In genomic region chr2:80091237-80091636, GRCh38 we compare ENCODE assay signal across 18 cellular contexts.
DNase-seq lines count a peak whose midpoint lies in the region; TF ChIP-seq lines count a peak whose summit lies in the region.
"Had no signal": no experiment of that assay in that cellular context is flagged by ENCODE, and none has a peak within 500 bp of the region (broad histone marks: within the 10 kb centered on the region; RNA-seq: fewer than 3 reads in every experiment).

No MANE protein-coding gene starts in this region.

- H3K9ac ChIP-seq in SK-N-SH (no peak overlapping the region), mesendoderm (ENCODE audit: low read length) (no peak overlapping the region), smooth muscle cell (ENCODE audit: low read depth) (no peak overlapping the region)
- H3K9ac ChIP-seq: BLaER1 treated with 17β-estradiol and CSF1 and Interleukin-3, amounts not matched to agents 10 nM and 100 nM had no signal

- no peak for TF ChIP-seq RAD21 in SK-N-SH (IDR thresholded peaks at IDR 0.05; ENCODE audit: low read length)

- no peak overlapping the region for H4K8ac ChIP-seq in mesendoderm (ENCODE audit: low read depth, low read length)

- H3K9me3 ChIP-seq in SK-N-SH = no peaks in the 10 kb centered on the region
- no peaks in the 10 kb centered on the region for H3K9me3 ChIP-seq in smooth muscle cell (replicated peaks; ENCODE audit: low read depth)
- H3K9me3 ChIP-seq: BLaER1 treated with 17β-estradiol and CSF1 and Interleukin-3, amounts not matched to agents 10 nM and 100 nM; Caco-2 had no signal

- H2AFZ ChIP-seq in SK-N-SH (ENCODE audit: low read depth) = no peak overlapping the region
- peak overlapping the region; percentile 21 for H2AFZ ChIP-seq in smooth muscle cell (ENCODE audit: low read depth)

- H3K27ac ChIP-seq in SK-N-SH (ENCODE audit: low read depth in 2 of 2, low read length in 1 of 2) = peak overlapping the region in 1 of 2 experiments; percentile 79; a peak in 2 of 4 replicates
- H3K27ac ChIP-seq in mesendoderm (ENCODE audit: low read depth, low read length) = no peak overlapping the region
- H3K27ac ChIP-seq in smooth muscle cell (ENCODE audit: low read depth) = no peak overlapping the region
- H3K27ac ChIP-seq: BLaER1 treated with 17β-estradiol and CSF1 and Interleukin-3, amounts not matched to agents 10 nM and 100 nM; C4-2B had no signal

- H4K5ac ChIP-seq in mesendoderm (ENCODE audit: low read length) = no peak overlapping the region

- H3K9me2 ChIP-seq in SK-N-SH = no peaks in the 10 kb centered on the region

- TF ChIP-seq CTCF in SK-N-SH (IDR thresholded peaks at IDR 0.05) (no peak), smooth muscle cell (IDR thresholded peaks at IDR 0.05; ENCODE audit: borderline replicate concordance, insufficient read depth, poor library complexity, severe bottlenecking) (no peak)

- CTCF ChIA-PET in SK-N-SH (lab: Yijun Ruan, JAX) = interaction anchor here (0.9 to 1.6 kb wide), 4 partner anchors 16 to 235 kb away, joined by 3 to 5 read pairs (median 3); no protein-coding TSS in a partner anchor

- H3K27me3 ChIP-seq in SK-N-SH (ENCODE audit: insufficient read depth) (no peaks in the 10 kb centered on the region), mesendoderm (ENCODE audit: insufficient read depth, low read length, poor library complexity) (no peaks in the 10 kb centered on the region), smooth muscle cell (ENCODE audit: low read depth) (no peaks in the 10 kb centered on the region)
- H3K27me3 ChIP-seq: BLaER1 treated with 17β-estradiol and CSF1 and Interleukin-3, amounts not matched to agents 10 nM and 100 nM had no signal

- H2AK5ac ChIP-seq in mesendoderm (ENCODE audit: low read length) = no peak overlapping the region

- H2BK120ac ChIP-seq in mesendoderm (ENCODE audit: low read depth, low read length) = no peak overlapping the region

- no peak overlapping the region for H2BK15ac ChIP-seq in mesendoderm (replicated peaks; ENCODE audit: low read depth)

- H3K4me2 ChIP-seq in SK-N-SH (no peak overlapping the region), mesendoderm (ENCODE audit: low read length) (no peak overlapping the region), smooth muscle cell (no peak overlapping the region)
- H3K4me2 ChIP-seq: BLaER1 treated with 17β-estradiol and CSF1 and Interleukin-3, amounts not matched to agents 10 nM and 100 nM had no signal

- H3F3A ChIP-seq in SK-N-SH (replicated peaks; ENCODE audit: insufficient read depth) = no peaks in the 10 kb centered on the region
- peaks cover 8% of the 10 kb centered on the region for H3F3A ChIP-seq in smooth muscle cell (ENCODE audit: low read depth)

- H3K79me2 ChIP-seq in SK-N-SH (ENCODE audit: insufficient read depth) = no peaks in the 10 kb centered on the region
- no peaks in the 10 kb centered on the region for H3K79me2 ChIP-seq in mesendoderm (ENCODE audit: control insufficient read depth, insufficient read depth, low read length)
- H3K79me2 ChIP-seq in smooth muscle cell (ENCODE audit: low read depth) = no peaks in the 10 kb centered on the region

- DNase-seq in SK-N-SH = peak; percentile 19
- no peak for DNase-seq in mesendoderm
- no peak for DNase-seq in smooth muscle cell (lab: John Stamatoyannopoulos, UW; ENCODE audit: unreplicated experiment)
- DNase-seq in DMS53 treated with DMSO at 0.1 percent for 48 hours (lab: John Stamatoyannopoulos, UW; ENCODE audit: unreplicated experiment) = no peak
- no peak for DNase-seq in GDM1 (lab: John Stamatoyannopoulos, UW)
- DNase-seq in NCI-H2081 (lab: John Stamatoyannopoulos, UW) = no peak
- DNase-seq: 8988T; ACHN; Caco-2; Calu3; CD4-positive, alpha-beta T cell; CD8-positive, alpha-beta T cell; DMS79; DND-41; EL; GF-D8 had no signal

- no peaks in the 10 kb centered on the region for H3K79me1 ChIP-seq in mesendoderm (ENCODE audit: low read length)

- no peaks in the 10 kb centered on the region for H3K36me3 ChIP-seq in SK-N-SH (replicated peaks in 1 of 2; ENCODE audit: control insufficient read depth in 1 of 2, insufficient read depth in 2 of 2, low read length in 1 of 2)
- H3K36me3 ChIP-seq in mesendoderm (ENCODE audit: control insufficient read depth, insufficient read depth, low read length) = no peaks in the 10 kb centered on the region
- no peaks in the 10 kb centered on the region for H3K36me3 ChIP-seq in smooth muscle cell (ENCODE audit: low read depth)
- H3K36me3 ChIP-seq: BLaER1 treated with 17β-estradiol and CSF1 and Interleukin-3, amounts not matched to agents 10 nM and 100 nM had no signal

- no peak overlapping the region for H3K18ac ChIP-seq in mesendoderm (ENCODE audit: low read length)

- H2BK5ac ChIP-seq in mesendoderm (ENCODE audit: low read length) = no peak overlapping the region

- no peak overlapping the region for H3K56ac ChIP-seq in mesendoderm (ENCODE audit: low read length)

- H3K23ac ChIP-seq in mesendoderm (ENCODE audit: low read length) = no peak overlapping the region

- H3K4me1 ChIP-seq in SK-N-SH (ENCODE audit: control insufficient read depth in 1 of 2, insufficient read depth in 2 of 2, low read depth in 1 of 2, low read length in 1 of 2) (peaks cover 0 to 30% of the 10 kb centered on the region in 2 experiments; a peak in 2 of 4 replicates), mesendoderm (ENCODE audit: control insufficient read depth, low read depth, low read length) (peaks cover 6% of the 10 kb centered on the region), smooth muscle cell (ENCODE audit: low read depth) (peaks cover 22% of the 10 kb centered on the region)
- H3K4me1 ChIP-seq: BLaER1 treated with 17β-estradiol and CSF1 and Interleukin-3, amounts not matched to agents 10 nM and 100 nM; Caco-2 had no signal

- H4K20me1 ChIP-seq in SK-N-SH (ENCODE audit: insufficient read depth) (no peaks in the 10 kb centered on the region), smooth muscle cell (ENCODE audit: low read depth) (no peaks in the 10 kb centered on the region)
- H4K20me1 ChIP-seq: BLaER1 treated with 17β-estradiol and CSF1 and Interleukin-3, amounts not matched to agents 10 nM and 100 nM had no signal

- 7% methylated on average over 4 of the region's 4 CpGs for WGBS in SK-N-SH (ENCODE audit: low lambda C conversion rate)
- no CpG with 5 or more reads among the region's 4 CpGs for WGBS in mesendoderm (ENCODE audit: extremely low coverage, insufficient coverage, low lambda C conversion rate)
- 45% methylated on average over 4 of the region's 4 CpGs for WGBS in smooth muscle cell (ENCODE audit: low lambda C conversion rate)

- H3K4me3 ChIP-seq in SK-N-SH (ENCODE audit: low read depth in 2 of 2, low read length in 1 of 2) = no peak overlapping the region
- no peak overlapping the region for H3K4me3 ChIP-seq in mesendoderm (ENCODE audit: low read length)
- H3K4me3 ChIP-seq in smooth muscle cell = no peak overlapping the region
- H3K4me3 ChIP-seq: BLaER1 treated with 17β-estradiol and CSF1 and Interleukin-3, amounts not matched to agents 10 nM and 100 nM had no signal

- peak in 1 of 2 experiments; percentile 84; a peak in 2 of 4 replicates for TF ChIP-seq EP300 in SK-N-SH (IDR thresholded peaks at IDR 0.05; ENCODE audit: borderline replicate concordance in 1 of 2, low read depth in 1 of 2, low read length in 1 of 2)

- POLR2A ChIA-PET in SK-N-SH (lab: Yijun Ruan, JAX) = no interaction called here

- peak overlapping the region; percentile 81 for H3K4ac ChIP-seq in mesendoderm (ENCODE audit: low read depth, low read length)

TF ChIP-seq in SK-N-SH, 30 proteins besides CTCF, POLR2A, EP300 and RAD21 (continues in another document):
- peak; percentile 57; the same call in 1 of the 2 replicates for TF ChIP-seq FOXJ3 (CRISPR knock-in tag; IDR thresholded peaks at IDR 0.05)
- TF ChIP-seq, protein P1, sequence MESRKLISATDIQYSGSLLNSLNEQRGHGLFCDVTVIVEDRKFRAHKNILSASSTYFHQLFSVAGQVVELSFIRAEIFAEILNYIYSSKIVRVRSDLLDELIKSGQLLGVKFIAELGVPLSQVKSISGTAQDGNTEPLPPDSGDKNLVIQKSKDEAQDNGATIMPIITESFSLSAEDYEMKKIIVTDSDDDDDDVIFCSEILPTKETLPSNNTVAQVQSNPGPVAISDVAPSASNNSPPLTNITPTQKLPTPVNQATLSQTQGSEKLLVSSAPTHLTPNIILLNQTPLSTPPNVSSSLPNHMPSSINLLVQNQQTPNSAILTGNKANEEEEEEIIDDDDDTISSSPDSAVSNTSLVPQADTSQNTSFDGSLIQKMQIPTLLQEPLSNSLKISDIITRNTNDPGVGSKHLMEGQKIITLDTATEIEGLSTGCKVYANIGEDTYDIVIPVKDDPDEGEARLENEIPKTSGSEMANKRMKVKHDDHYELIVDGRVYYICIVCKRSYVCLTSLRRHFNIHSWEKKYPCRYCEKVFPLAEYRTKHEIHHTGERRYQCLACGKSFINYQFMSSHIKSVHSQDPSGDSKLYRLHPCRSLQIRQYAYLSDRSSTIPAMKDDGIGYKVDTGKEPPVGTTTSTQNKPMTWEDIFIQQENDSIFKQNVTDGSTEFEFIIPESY (IDR thresholded peaks at IDR 0.05; ENCODE audit: borderline replicate concordance, low read depth) = no peak
- no peak for TF ChIP-seq USF2 (IDR thresholded peaks at IDR 0.05; ENCODE audit: borderline replicate concordance, low read depth, low read length)
- TF ChIP-seq ELF1 (IDR thresholded peaks at IDR 0.05) = no peak
- TF ChIP-seq, protein P2, sequence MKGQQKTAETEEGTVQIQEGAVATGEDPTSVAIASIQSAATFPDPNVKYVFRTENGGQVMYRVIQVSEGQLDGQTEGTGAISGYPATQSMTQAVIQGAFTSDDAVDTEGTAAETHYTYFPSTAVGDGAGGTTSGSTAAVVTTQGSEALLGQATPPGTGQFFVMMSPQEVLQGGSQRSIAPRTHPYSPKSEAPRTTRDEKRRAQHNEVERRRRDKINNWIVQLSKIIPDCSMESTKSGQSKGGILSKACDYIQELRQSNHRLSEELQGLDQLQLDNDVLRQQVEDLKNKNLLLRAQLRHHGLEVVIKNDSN (IDR thresholded peaks at IDR 0.05; ENCODE audit: borderline replicate concordance, low read depth) = no peak
- no peak for TF ChIP-seq MEF2A (IDR thresholded peaks at IDR 0.05; ENCODE audit: borderline replicate concordance, low read depth)
- TF ChIP-seq GABPA (IDR thresholded peaks at IDR 0.05; ENCODE audit: low read depth) = no peak
- TF ChIP-seq CHD2 (IDR thresholded peaks at IDR 0.05; ENCODE audit: low read length, partially characterized antibody) = peak; percentile 29
- no peak for TF ChIP-seq MXI1 (IDR thresholded peaks at IDR 0.05; ENCODE audit: low read depth, low read length)
